11 cellular contexts compared by ENCODE assay signal in the genomic region with DNA sequence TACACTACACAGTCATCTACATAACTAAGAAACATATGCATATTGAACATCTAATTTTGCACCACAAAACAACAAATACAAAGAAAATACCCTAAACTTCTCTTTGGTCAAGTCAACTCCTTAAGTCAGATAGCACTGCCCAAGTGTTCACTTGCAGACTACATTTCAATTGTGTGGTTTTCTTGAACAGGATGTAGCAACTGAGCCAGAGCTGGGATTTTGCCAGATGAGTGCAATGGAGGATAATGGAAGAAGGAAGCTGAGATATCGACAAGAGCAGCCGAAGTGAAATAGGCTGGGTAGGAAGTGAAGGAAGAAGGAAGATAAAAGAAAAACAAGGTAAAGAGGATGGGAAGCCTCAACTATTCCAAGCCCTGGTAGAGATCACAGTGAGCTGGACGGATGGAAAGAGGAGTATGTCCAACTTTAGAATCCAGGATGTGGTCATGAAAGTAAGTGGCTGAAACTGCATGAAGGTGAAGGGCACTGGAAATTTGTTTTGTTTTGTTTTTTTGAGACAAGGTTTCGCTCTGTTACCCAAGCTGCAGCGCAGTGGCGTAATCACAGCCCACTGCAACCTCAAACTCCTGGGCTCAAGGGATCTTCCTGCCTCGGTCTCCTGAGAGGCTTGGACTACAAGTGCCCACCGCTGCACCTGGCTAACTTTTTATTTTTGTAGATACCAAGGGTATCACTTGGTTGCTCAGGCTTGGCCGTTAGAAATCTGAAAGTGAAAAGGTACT. TPM values are rescaled to one million over a fixed set of nuclear protein-coding genes. Genes with fewer than 3 reads are reported as not detected.
DNase-seq lines count a peak whose midpoint lies in the region; ATAC-seq, FAIRE-seq and TF ChIP-seq lines count a peak whose summit lies in the region.
"Had no signal": no experiment of that assay in that cellular context is flagged by ENCODE, and none has a peak within 500 bp of the region (broad histone marks: within the 10 kb centered on the region; RNA-seq: fewer than 3 reads in every experiment).

No MANE protein-coding gene starts in this region.

- no peaks in the 10 kb centered on the region for H3K27me3 Mint-ChIP-seq in astrocyte (ENCODE audit: low read depth, unreplicated experiment)
- no peaks in the 10 kb centered on the region for H3K27me3 Mint-ChIP-seq in T-helper 2 cell treated with Interferon-gamma antibody and Interleukin-4, amounts not matched to agents 5 μg/mL and 100 μg/mL, for 36 hours (ENCODE audit: low read depth)

- no peaks in the 10 kb centered on the region for H4K20me1 ChIP-seq in astrocyte (ENCODE audit: insufficient read depth, low read length)

- no peak overlapping the region for H3K27ac ChIP-seq in astrocyte (ENCODE audit: low read depth, low read length)

- FAIRE-seq in astrocyte (lab: Jason Lieb, UNC): no peak
- FAIRE-seq: endometrium had no signal

- no peak overlapping the region for H3K4me3 ChIP-seq in astrocyte (ENCODE audit: insufficient read depth, low read depth, low read length)

- no peaks in the 10 kb centered on the region for H3K9me3 Mint-ChIP-seq in astrocyte (ENCODE audit: unreplicated experiment)
- H3K9me3 Mint-ChIP-seq in T-helper 2 cell treated with Interferon-gamma antibody and Interleukin-4, amounts not matched to agents 5 μg/mL and 100 μg/mL, for 36 hours: no peaks in the 10 kb centered on the region
- H3K9me3 Mint-ChIP-seq: nephron had no signal

- H3K4me3 Mint-ChIP-seq in astrocyte (ENCODE audit: unreplicated experiment): no peak overlapping the region
- no peak overlapping the region for H3K4me3 Mint-ChIP-seq in T-helper 2 cell treated with Interferon-gamma antibody and Interleukin-4, amounts not matched to agents 5 μg/mL and 100 μg/mL, for 36 hours
- H3K4me3 Mint-ChIP-seq: nephron had no signal

- peaks cover 10% of the 10 kb centered on the region for H3K79me2 ChIP-seq in astrocyte (ENCODE audit: insufficient read depth, low read length)

- H3K9me3 ChIP-seq in astrocyte (ENCODE audit: insufficient read depth, low read depth, low read length): no peaks in the 10 kb centered on the region

- TF ChIP-seq CTCF in astrocyte (IDR thresholded peaks at IDR 0.05; ENCODE audit: insufficient read depth, low read depth, low read length): no peak

- no peaks in the 10 kb centered on the region for H3K4me1 Mint-ChIP-seq in astrocyte (ENCODE audit: low read depth, unreplicated experiment)
- H3K4me1 Mint-ChIP-seq in T-helper 2 cell treated with Interferon-gamma antibody and Interleukin-4, amounts not matched to agents 5 μg/mL and 100 μg/mL, for 36 hours (ENCODE audit: low read depth): no peaks in the 10 kb centered on the region

- peaks cover 5% of the 10 kb centered on the region for H3K36me3 Mint-ChIP-seq in astrocyte (ENCODE audit: low read depth, unreplicated experiment)
- peaks cover 13% of the 10 kb centered on the region for H3K36me3 Mint-ChIP-seq in T-helper 2 cell treated with Interferon-gamma antibody and Interleukin-4, amounts not matched to agents 5 μg/mL and 100 μg/mL, for 36 hours (ENCODE audit: low read depth)

- H2AFZ ChIP-seq in astrocyte (ENCODE audit: low read depth, low read length): peak overlapping the region; percentile 38

- no peak overlapping the region for H3K27ac Mint-ChIP-seq in astrocyte (ENCODE audit: unreplicated experiment)
- H3K27ac Mint-ChIP-seq in T-helper 2 cell treated with Interferon-gamma antibody and Interleukin-4, amounts not matched to agents 5 μg/mL and 100 μg/mL, for 36 hours: no peak overlapping the region
- H3K27ac Mint-ChIP-seq: nephron had no signal

- H3K4me2 ChIP-seq in astrocyte (ENCODE audit: low read length): peak overlapping the region; percentile 57

- H3K27me3 ChIP-seq in astrocyte (ENCODE audit: insufficient read depth, low read length): no peaks in the 10 kb centered on the region

- peaks cover 13% of the 10 kb centered on the region for H3K4me1 ChIP-seq in astrocyte (ENCODE audit: insufficient read depth, low read length)

- peaks cover 29% of the 10 kb centered on the region for H3K36me3 ChIP-seq in astrocyte (ENCODE audit: insufficient read depth, low read length)

- ATAC-seq in GM18870 (IDR thresholded peaks at IDR 0.05; ENCODE audit: unreplicated experiment) (peak; percentile 71), HG03045 (IDR thresholded peaks at IDR 0.05; ENCODE audit: unreplicated experiment) (peak; percentile 49), HG03378 (IDR thresholded peaks at IDR 0.05; ENCODE audit: unreplicated experiment) (no peak)

- no peak overlapping the region for H3K9ac ChIP-seq in astrocyte (ENCODE audit: low read length)

- DNase-seq in astrocyte (ENCODE audit: low read depth): peak; percentile 74
- DNase-seq in renal cortical epithelial cell (ENCODE audit: low read depth): peak; percentile 58
- DNase-seq in T-helper 2 cell treated with Interferon-gamma antibody and Interleukin-4, amounts not matched to agents 5 μg/mL and 100 μg/mL, for 36 hours (ENCODE audit: low spot score): no peak
- no peak for DNase-seq in LoVo (ENCODE audit: low spot score)
- no peak for DNase-seq in stimulated activated CD4-positive, alpha-beta T cell treated with anti-CD3 and anti-CD28 coated beads, Interleukin-4, amount 100 ng/mL, for 1 hour
- DNase-seq: NCI-H2107 had no signal

RNA-seq across cellular contexts. Expression of gene NUFIP1, which starts 15.0 kb away (rescaled TPM):
- total RNA-seq in astrocyte: 7.0 and 7.6 TPM in 2 replicates
- total RNA-seq in renal cortical epithelial cell: 2.6 and 5.2 TPM in 2 replicates

RNA-seq across cellular contexts. Expression of gene GPALPP1, which starts 15.1 kb away (rescaled TPM):
- total RNA-seq in astrocyte (18.5 and 22.2 TPM in 2 replicates), renal cortical epithelial cell (22.1 and 32.5 TPM in 2 replicates)

Comparison
In these comparisons a context has a peak if more than half of its experiments do, and no peak if none do; other contexts are left out.
1. DNase-seq: peak in astrocyte (single experiment) and renal cortical epithelial cell (single experiment); none in T-helper 2 cell treated with Interferon-gamma antibody and Interleukin-4, amounts not matched to agents 5 μg/mL and 100 μg/mL, for 36 hours (single experiment), LoVo (single experiment) and stimulated activated CD4-positive, alpha-beta T cell treated with anti-CD3 and anti-CD28 coated beads, Interleukin-4, amount 100 ng/mL, for 1 hour (single experiment).